In the genomic region with DNA sequence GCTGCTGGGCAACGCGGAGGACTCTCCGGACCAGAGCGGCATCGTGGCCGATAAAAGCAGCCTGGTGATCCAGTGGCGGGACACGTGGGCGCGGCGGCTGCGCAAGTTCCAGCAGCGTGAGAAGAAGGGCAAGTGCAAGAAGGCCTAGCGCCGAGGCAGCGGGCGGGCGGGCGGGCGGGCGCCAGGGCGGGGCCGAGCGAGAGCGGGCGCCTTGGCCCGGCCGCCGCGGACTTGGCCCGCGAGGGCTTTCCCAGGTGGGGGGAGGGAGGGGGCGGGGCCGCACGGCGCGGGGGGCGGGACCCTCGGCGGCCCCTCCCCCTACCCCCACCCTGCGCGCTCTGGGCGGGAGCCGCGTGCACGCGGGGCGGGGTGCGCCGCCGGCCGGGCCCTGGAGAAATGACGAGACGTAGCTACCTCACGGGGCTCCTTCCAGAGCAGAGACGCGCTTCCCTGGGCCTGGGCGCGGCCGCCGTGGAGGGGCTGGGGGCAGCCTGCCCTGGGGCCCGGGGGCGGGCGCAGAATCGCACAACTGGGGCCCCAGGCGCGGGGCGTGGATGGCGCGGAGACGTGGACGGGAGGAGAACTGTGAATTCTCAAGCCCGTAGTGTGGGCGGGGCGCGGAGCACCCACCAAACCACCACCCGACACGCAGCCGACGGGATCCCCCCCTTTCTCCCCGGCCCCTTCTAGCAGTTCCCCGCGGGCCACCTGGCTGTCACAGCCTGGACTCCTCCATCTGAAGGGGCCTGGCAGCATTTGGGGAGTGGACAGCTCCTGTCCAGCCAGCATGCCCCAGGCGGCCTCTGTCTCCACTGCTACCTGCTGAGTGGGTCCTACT, we compare ENCODE assay signal across 8 cellular contexts.
DNase-seq lines count a peak whose midpoint lies in the region; ATAC-seq and TF ChIP-seq lines count a peak whose summit lies in the region.

No MANE protein-coding gene starts in this region.

- DNase-seq in CD14-positive monocyte (ENCODE audit: low spot score) (peak; percentile 64), HCEC 1CT (peak; percentile 56), Peyer's patch (peak; percentile 63 to 88 (median 83)), activated gamma-delta T cell treated with Interleukin-2 at 50 U/mL for 16 hours (peak; percentile 57), fibroblast of villous mesenchyme (ENCODE audit: low read depth) (peak; percentile 63), stomach (peak; percentile 71)

- H2AFZ ChIP-seq in neural cell (ENCODE audit: low read depth, low read length), result no peak overlapping the region

- H3K9ac ChIP-seq in neural cell (ENCODE audit: low read length), result peak overlapping the region; percentile 9

- TF ChIP-seq CTCF in CD14-positive monocyte (IDR thresholded peaks at IDR 0.05) (no peak), Peyer's patch (IDR thresholded peaks at IDR 0.05) (no peak), fibroblast of villous mesenchyme (IDR thresholded peaks at IDR 0.05; ENCODE audit: insufficient read depth, low read depth, low read length) (no peak), neural cell (IDR thresholded peaks at IDR 0.05; ENCODE audit: poor library complexity, severe bottlenecking) (no peak), stomach (IDR thresholded peaks at IDR 0.05) (no peak)

- peak overlapping the region; percentile 80 to 95 (median 88) for H3K27ac ChIP-seq in Peyer's patch
- no peak overlapping the region for H3K27ac ChIP-seq in neural cell (ENCODE audit: low read length)
- peak overlapping the region; percentile 89 to 98 (median 92) for H3K27ac ChIP-seq in stomach

- H3F3A ChIP-seq in neural cell (ENCODE audit: insufficient read depth, low read length, poor library complexity, severe bottlenecking), result no peaks in the 10 kb centered on the region

- no peak for ATAC-seq in GM19397 (IDR thresholded peaks at IDR 0.05; ENCODE audit: unreplicated experiment)

- H3K79me2 ChIP-seq in neural cell (replicated peaks; ENCODE audit: insufficient read depth, low read length), result no peaks in the 10 kb centered on the region

- 0 to 2% (median 2%) methylated on average over 2 to 82 of the region's 84 CpGs for WGBS in stomach, 5 donors

- TF ChIP-seq POLR2A in Peyer's patch (IDR thresholded peaks at IDR 0.05) (peak in 1 of 2 donors; percentile 8), stomach (IDR thresholded peaks at IDR 0.05) (no peak)

- intact Hi-C loops in CD14-positive monocyte (cut with micrococcal nuclease) (no loop called here), stomach (cut with DNase I; ENCODE audit: low total_unique reads) (no loop called here)

- peak overlapping the region; percentile 80 to 88 for H3K4me3 Mint-ChIP-seq in CD14-positive monocyte

- no peaks in the 10 kb centered on the region for H3K36me3 Mint-ChIP-seq in CD14-positive monocyte

- no peak for TF ChIP-seq RAD21 in neural cell (conservative IDR thresholded peaks at IDR 0.05)

- H3K4me3 ChIP-seq in Peyer's patch (peak overlapping the region; percentile 37 to 70 (median 55)), fibroblast of villous mesenchyme (ENCODE audit: low read depth, low read length) (peak overlapping the region; percentile 50), neural cell (ENCODE audit: low read length) (peak overlapping the region; percentile 33), stomach (peak overlapping the region; percentile 44 to 54 (median 54))

- peaks cover 21% of the 10 kb centered on the region for H3K4me1 Mint-ChIP-seq in CD14-positive monocyte

- H3K27me3 ChIP-seq in Peyer's patch (no peaks in the 10 kb centered on the region), neural cell (ENCODE audit: insufficient read depth, low read depth, low read length) (no peaks in the 10 kb centered on the region), stomach (no peaks in the 10 kb centered on the region)

- H3K4me1 ChIP-seq in Peyer's patch (peaks cover 4 to 45% (median 19%) of the 10 kb centered on the region in 4 donors), stomach (peaks cover 31 to 69% (median 54%) of the 10 kb centered on the region in 4 donors)

- no peaks in the 10 kb centered on the region for H3K9me2 ChIP-seq in neural cell (ENCODE audit: insufficient read depth, low read length)

- H4K20me1 ChIP-seq in neural cell (ENCODE audit: insufficient read depth), result no peaks in the 10 kb centered on the region

- H3K4me2 ChIP-seq in neural cell (ENCODE audit: low read length), result no peak overlapping the region

- H3K27ac Mint-ChIP-seq in CD14-positive monocyte, result peak overlapping the region in 3 of 7 donors; percentile 41 to 61 (median 53)

- H3K9me3 Mint-ChIP-seq in CD14-positive monocyte, result peaks cover 0 to 3% (median 0%) of the 10 kb centered on the region in 7 donors

- TF ChIP-seq EP300 in neural cell (conservative IDR thresholded peaks at IDR 0.05; ENCODE audit: poor library complexity, severe bottlenecking) (no peak), stomach (IDR thresholded peaks at IDR 0.05) (no peak)

- H3K9me3 ChIP-seq in Peyer's patch, result no peaks in the 10 kb centered on the region
- no peaks in the 10 kb centered on the region for H3K9me3 ChIP-seq in neural cell (ENCODE audit: low read length)
- H3K9me3 ChIP-seq in stomach, result no peaks in the 10 kb centered on the region

- H3K36me3 ChIP-seq in Peyer's patch (no peaks in the 10 kb centered on the region), neural cell (ENCODE audit: insufficient read depth, low read length) (no peaks in the 10 kb centered on the region), stomach (no peaks in the 10 kb centered on the region)

- H3K27me3 Mint-ChIP-seq in CD14-positive monocyte (ENCODE audit: low read depth in 3 of 3), result peaks cover 4 to 30% (median 22%) of the 10 kb centered on the region in 3 donors

TF ChIP-seq in neural cell, 6 proteins besides CTCF, POLR2A, EP300 and RAD21:
- TF ChIP-seq EZH2 (IDR thresholded peaks at IDR 0.05; ENCODE audit: borderline replicate concordance, insufficient read depth, low read length, poor library complexity, severe bottlenecking) (no peak), SMC3 (conservative IDR thresholded peaks at IDR 0.05; ENCODE audit: poor library complexity) (no peak), REST (IDR thresholded peaks at IDR 0.05; ENCODE audit: borderline replicate concordance) (no peak)
